In genomic region chr13:31945202-31945978, GRCh38 we compare ENCODE assay signal across 8 cellular contexts.
DNase-seq lines count a peak whose midpoint lies in the region.

No MANE protein-coding gene starts in this region.

- DNase-seq in HCEC 1CT (peak; percentile 73), NCI-H345 (lab: John Stamatoyannopoulos, UW) (peak; percentile 66), cerebellar cortex (ENCODE audit: low spot score) (peak; percentile 38), medulla oblongata (ENCODE audit: extremely low spot score) (peak; percentile 13), epidermal melanocyte (ENCODE audit: insufficient read length, low spot score) (no peak), retina (no peak), GF-D8 (lab: John Stamatoyannopoulos, UW) (no peak)
- no peak for DNase-seq in activated naive CD4-positive, alpha-beta T cell (lab: John Stamatoyannopoulos, UW)

Comparison
In these comparisons a context has a peak if more than half of its experiments do, and no peak if none do; other contexts are left out.
1. DNase-seq: peak in HCEC 1CT (single experiment), NCI-H345 (single experiment), cerebellar cortex (single experiment) and medulla oblongata (single experiment); none in activated naive CD4-positive, alpha-beta T cell (0 of 4), epidermal melanocyte (single experiment), retina (single experiment) and GF-D8 (single experiment).